ENCODE assay signal across 18 cellular contexts in genomic region chr9:138025417-138025816, GRCh38.
DNase-seq lines count a peak whose midpoint lies in the region; ATAC-seq and TF ChIP-seq lines count a peak whose summit lies in the region.
"Had no signal": no experiment of that assay in that cellular context is flagged by ENCODE, and none has a peak within 500 bp of the region (broad histone marks: within the 10 kb centered on the region; RNA-seq: fewer than 3 reads in every experiment).

No MANE protein-coding gene starts in this region.

- peaks cover 62% of the 10 kb centered on the region for H3K27me3 Mint-ChIP-seq in activated T-cell treated with anti-CD3 and anti-CD28 coated beads, Interleukin-2, amount 50 U/mL, for 24 hours
- H3K27me3 Mint-ChIP-seq in glutamatergic neuron (ENCODE audit: unreplicated experiment), result peaks cover 7% of the 10 kb centered on the region
- peaks cover 31% of the 10 kb centered on the region for H3K27me3 Mint-ChIP-seq in stimulated activated memory B cell treated with anti-CD40 and anti-IgM and Interleukin-4, amounts not matched to agents 10 μg/mL and 1 μg/mL and 100 μg/mL, for 72 hours

- intact Hi-C loops in spleen (cut with DNase I; ENCODE audit: low total_unique reads), result no loop called here

- 74 to 86% (median 78%) methylated on average over 4 of the region's 4 CpGs for WGBS in spleen, 5 donors

- peaks cover 4 to 67% (median 24%) of the 10 kb centered on the region in 7 donors for H3K27me3 ChIP-seq in spleen (replicated peaks in 1 of 7)

- H3K4me3 Mint-ChIP-seq in activated T-cell treated with anti-CD3 and anti-CD28 coated beads, Interleukin-2, amount 50 U/mL, for 24 hours, result no peak overlapping the region
- H3K4me3 Mint-ChIP-seq in glutamatergic neuron (ENCODE audit: unreplicated experiment), result peak overlapping the region; percentile 20
- H3K4me3 Mint-ChIP-seq in stimulated activated memory B cell treated with anti-CD40 and anti-IgM and Interleukin-4, amounts not matched to agents 10 μg/mL and 1 μg/mL and 100 μg/mL, for 72 hours, result no peak overlapping the region

- no peak overlapping the region for H3K27ac Mint-ChIP-seq in activated T-cell treated with anti-CD3 and anti-CD28 coated beads, Interleukin-2, amount 50 U/mL, for 24 hours
- H3K27ac Mint-ChIP-seq in glutamatergic neuron (ENCODE audit: unreplicated experiment), result no peak overlapping the region
- no peak overlapping the region for H3K27ac Mint-ChIP-seq in stimulated activated memory B cell treated with anti-CD40 and anti-IgM and Interleukin-4, amounts not matched to agents 10 μg/mL and 1 μg/mL and 100 μg/mL, for 72 hours
- H3K27ac Mint-ChIP-seq: CD8-positive, alpha-beta memory T cell had no signal

- ATAC-seq in stimulated activated memory B cell treated with anti-CD40 and anti-IgM and Interleukin-4, amounts not matched to agents 10 μg/mL and 1 μg/mL and 100 μg/mL, for 72 hours, result no peak
- ATAC-seq: A549, K562 had no signal

- no peak overlapping the region for H3K4me3 ChIP-seq in spleen
- H3K4me3 ChIP-seq: A549, BLaER1, K562 had no signal

- H3K4me1 ChIP-seq in spleen, result peaks cover 0 to 18% (median 9%) of the 10 kb centered on the region in 6 donors

- TF ChIP-seq CTCF in glutamatergic neuron (IDR thresholded peaks at IDR 0.05; ENCODE audit: partially characterized antibody, unreplicated experiment), result no peak
- no peak for TF ChIP-seq CTCF in spleen (IDR thresholded peaks at IDR 0.05 in 8 of 11, conservative IDR thresholded peaks at IDR 0.05 in 3 of 11)

- no peaks in the 10 kb centered on the region for H3K9me3 Mint-ChIP-seq in activated T-cell treated with anti-CD3 and anti-CD28 coated beads, Interleukin-2, amount 50 U/mL, for 24 hours
- H3K9me3 Mint-ChIP-seq in glutamatergic neuron (ENCODE audit: unreplicated experiment), result peaks cover 11% of the 10 kb centered on the region
- H3K9me3 Mint-ChIP-seq in stimulated activated memory B cell treated with anti-CD40 and anti-IgM and Interleukin-4, amounts not matched to agents 10 μg/mL and 1 μg/mL and 100 μg/mL, for 72 hours, result no peaks in the 10 kb centered on the region
- H3K9me3 Mint-ChIP-seq: CD8-positive, alpha-beta memory T cell had no signal

- TF ChIP-seq POLR2A in spleen (IDR thresholded peaks at IDR 0.05), result no peak

- no peaks in the 10 kb centered on the region for H3K36me3 Mint-ChIP-seq in activated T-cell treated with anti-CD3 and anti-CD28 coated beads, Interleukin-2, amount 50 U/mL, for 24 hours (ENCODE audit: low read depth)
- H3K36me3 Mint-ChIP-seq in glutamatergic neuron (ENCODE audit: unreplicated experiment), result peaks cover 14% of the 10 kb centered on the region
- no peaks in the 10 kb centered on the region for H3K36me3 Mint-ChIP-seq in stimulated activated memory B cell treated with anti-CD40 and anti-IgM and Interleukin-4, amounts not matched to agents 10 μg/mL and 1 μg/mL and 100 μg/mL, for 72 hours
- H3K36me3 Mint-ChIP-seq: CD8-positive, alpha-beta memory T cell had no signal

- DNase-seq in activated T-cell treated with anti-CD3 and anti-CD28 coated beads, Interleukin-2, amount 50 U/mL, for 24 hours, result peak; percentile 15
- no peak for DNase-seq in activated T-cell treated with anti-CD3 and anti-CD28 coated beads for 4 hours
- DNase-seq in glutamatergic neuron, result no peak
- DNase-seq in spleen, result peak; percentile 59
- DNase-seq in NCI-H526 (lab: John Stamatoyannopoulos, UW), result no peak
- DNase-seq in activated naive CD4-positive, alpha-beta T cell (lab: John Stamatoyannopoulos, UW), result no peak
- DNase-seq: CD8-positive, alpha-beta memory T cell; DMS53; GOT3; NCI-H1105; NCI-H1694; NCI-H2081 treated with DMSO at 0.1 percent for 48 hours; NCI-H748 treated with DMSO at 0.1 percent for 48 hours; NK-92 treated with Interleukin-12 subunit alpha and Interleukin-12 subunit beta, amount 100 ng/mL, for 24 hours had no signal

- H3K27ac ChIP-seq in spleen, result no peak overlapping the region
- H3K27ac ChIP-seq: A549, BLaER1 had no signal

- peaks cover 0 to 4% (median 0%) of the 10 kb centered on the region in 8 donors for H3K9me3 ChIP-seq in spleen
- H3K9me3 ChIP-seq: A549 had no signal

- H3K36me3 ChIP-seq in spleen, result no peaks in the 10 kb centered on the region
- H3K36me3 ChIP-seq: BLaER1 had no signal

- H3K4me1 Mint-ChIP-seq in activated T-cell treated with anti-CD3 and anti-CD28 coated beads, Interleukin-2, amount 50 U/mL, for 24 hours (ENCODE audit: low read depth), result peaks cover 4% of the 10 kb centered on the region
- peaks cover 6% of the 10 kb centered on the region for H3K4me1 Mint-ChIP-seq in glutamatergic neuron (ENCODE audit: low read depth, unreplicated experiment)
- no peaks in the 10 kb centered on the region for H3K4me1 Mint-ChIP-seq in stimulated activated memory B cell treated with anti-CD40 and anti-IgM and Interleukin-4, amounts not matched to agents 10 μg/mL and 1 μg/mL and 100 μg/mL, for 72 hours
- H3K4me1 Mint-ChIP-seq: CD8-positive, alpha-beta memory T cell had no signal

Comparison
In these comparisons a context has a peak if more than half of its experiments do, and no peak if none do; other contexts are left out.
1. DNase-seq: peak in activated T-cell treated with anti-CD3 and anti-CD28 coated beads, Interleukin-2, amount 50 U/mL, for 24 hours (single experiment) and spleen (single experiment); none in activated T-cell treated with anti-CD3 and anti-CD28 coated beads for 4 hours (single experiment), glutamatergic neuron (single experiment), NCI-H526 (0 of 2) and activated naive CD4-positive, alpha-beta T cell (0 of 4).